32 cellular contexts compared by ENCODE assay signal in genomic region chr17:32449963-32450362, GRCh38.
"Had no signal": no experiment of that assay in that cellular context is flagged by ENCODE, and none has a peak within 500 bp of the region (broad histone marks: within the 10 kb centered on the region; RNA-seq: fewer than 3 reads in every experiment).

No MANE protein-coding gene starts in this region.

- H3K27ac ChIP-seq: left lung, lower lobe of right lung, neural progenitor cell, neutrophil, ovary, right atrium auricular region, right lobe of liver, stomach, testis, thyroid gland, upper lobe of left lung, vagina had no signal

- H3K9me3 ChIP-seq: left lung, lower lobe of right lung, neutrophil, ovary, right atrium auricular region, right lobe of liver, stomach, testis, thyroid gland, transverse colon, upper lobe of left lung, vagina had no signal

- H2AFZ ChIP-seq: neural progenitor cell had no signal

- H3K9me3 Mint-ChIP-seq: mesothelial cell of epicardium; naive B cell; natural killer cell; nephron progenitor cell; neural progenitor cell; stimulated activated naive B cell treated with anti-CD40 and anti-IgM and Interleukin-4, amounts not matched to agents 10 μg/mL and 1 μg/mL and 100 μg/mL, for 72 hours had no signal

- H3K4me3 Mint-ChIP-seq: mesothelial cell of epicardium; natural killer cell; nephron progenitor cell; neural progenitor cell; stimulated activated naive B cell treated with anti-CD40 and anti-IgM and Interleukin-4, amounts not matched to agents 10 μg/mL and 1 μg/mL and 100 μg/mL, for 72 hours had no signal

- H3K27ac Mint-ChIP-seq: mesothelial cell of epicardium, naive B cell, neural progenitor cell, progenitor cell of endocrine pancreas had no signal

- ATAC-seq: left cardiac atrium; left lung; lower lobe of right lung; natural killer cell; right lobe of liver; stimulated activated naive B cell treated with anti-CD40 and anti-IgM and Interleukin-4, amounts not matched to agents 10 μg/mL and 1 μg/mL and 100 μg/mL, for 72 hours; stimulated activated naive CD8-positive, alpha-beta T cell treated with anti-CD3 and anti-CD28 coated beads, Interleukin-15, Interleukin-2, amounts not matched to agents 100 U/mL and 50 U/mL, for 24 hours had no signal

- H3K27me3 Mint-ChIP-seq: naive B cell; progenitor cell of endocrine pancreas; stimulated activated naive B cell treated with anti-CD40 and anti-IgM and Interleukin-4, amounts not matched to agents 10 μg/mL and 1 μg/mL and 100 μg/mL, for 72 hours had no signal

- H3K27me3 ChIP-seq: left lung, neural progenitor cell, neutrophil, ovary, right atrium auricular region, right lobe of liver, stomach, testis, thyroid gland, transverse colon, upper lobe of left lung, vagina had no signal

- H3K9ac ChIP-seq: neural progenitor cell had no signal

- H3K4me3 ChIP-seq: left lung, lower lobe of right lung, neural progenitor cell, ovary, right atrium auricular region, right lobe of liver, smooth muscle cell, stomach, testis, thyroid gland, transverse colon, upper lobe of left lung, vagina had no signal

- FAIRE-seq: keratinocyte had no signal

- DNase-seq: hippocampal formation; kidney glomerular epithelial cell; left cardiac atrium; left lung; lower lobe of right lung; mammary epithelial cell; mesenchymal stem cell; naive B cell; natural killer cell; nephron progenitor cell; occipital lobe; ovary; right lobe of liver; stimulated activated CD4-positive, alpha-beta T cell treated with anti-CD3 and anti-CD28 coated beads, Interleukin-1b, Interleukin-23, amount 100 ng/mL, for 48 hours; stimulated activated CD4-positive, alpha-beta T cell treated with anti-CD3 and anti-CD28 coated beads, Interleukin-2, amount 100 ng/mL, for 48 hours; stimulated activated CD4-positive, alpha-beta T cell treated with anti-CD3 and anti-CD28 coated beads, Interleukin-4, amount 100 ng/mL, for 4 hours; stimulated activated CD8-positive, alpha-beta memory T cell treated with anti-CD3 and anti-CD28 coated beads, Interleukin-4, amount 100 ng/mL, for 48 hours; stimulated activated naive B cell treated with anti-CD40 and anti-IgM and Interleukin-4, amounts not matched to agents 10 μg/mL and 1 μg/mL and 100 μg/mL, for 72 hours; stimulated activated naive CD8-positive, alpha-beta T cell treated with anti-CD3 and anti-CD28 coated beads, Interleukin-15, Interleukin-2, amounts not matched to agents 100 U/mL and 50 U/mL, for 24 hours; stomach; testis; thyroid gland; upper lobe of left lung had no signal

- H3K4me2 ChIP-seq: neural progenitor cell, smooth muscle cell had no signal

- H3K36me3 ChIP-seq: ovary had no signal
